Comparison of ENCODE assay signal across 35 cellular contexts in the genomic region with DNA sequence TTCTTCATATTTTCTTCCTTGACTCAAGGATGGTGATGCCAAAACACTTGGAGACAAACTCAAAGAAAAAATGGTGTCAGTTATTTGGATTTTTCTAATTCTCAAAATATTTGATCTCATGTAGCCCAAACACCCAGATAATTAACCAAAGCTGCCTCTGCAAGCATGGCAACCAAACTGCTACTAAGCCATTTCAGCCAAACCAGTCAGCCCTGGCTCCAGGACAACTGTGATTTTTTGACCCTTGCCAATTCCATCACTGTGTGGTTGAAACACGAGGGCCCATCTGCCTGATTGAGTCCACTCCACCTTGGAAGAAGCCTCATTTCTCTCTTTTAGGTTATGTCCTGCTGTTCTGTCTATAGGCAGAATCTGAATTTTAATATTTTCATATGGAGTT.
"Had no signal": no experiment of that assay in that cellular context is flagged by ENCODE, and none has a peak within 500 bp of the region (broad histone marks: within the 10 kb centered on the region; RNA-seq: fewer than 3 reads in every experiment).

No MANE protein-coding gene starts in this region.

- DNase-seq: Karpas-422, Kasumi-1, MG63, MM.1S, MV-4-11, NCI-H1048, NCI-H1092, NCI-H1092 treated with DMSO at 0.1 percent for 48 hours, NCI-H1105, NCI-H1105 treated with DMSO at 0.1 percent for 48 hours, NCI-H1417, NCI-H1417 treated with DMSO at 0.1 percent for 48 hours, NCI-H1436, NCI-H146, NCI-H1694, NCI-H1694 treated with DMSO at 0.1 percent for 48 hours, NCI-H187, NCI-H187 treated with DMSO at 0.1 percent for 48 hours, NCI-H1930, NCI-H2029, NCI-H2029 treated with DMSO at 0.1 percent for 48 hours, NCI-H2081, NCI-H2081 treated with DMSO at 0.1 percent for 48 hours, NCI-H2107, NCI-H2171, NCI-H2171 treated with DMSO at 0.1 percent for 48 hours, NCI-H2227 treated with DMSO at 0.1 percent for 48 hours, NCI-H226, NCI-H345, NCI-H446, NCI-H446 treated with DMSO at 0.1 percent for 48 hours, NCI-H510A, NCI-H510A treated with DMSO at 0.1 percent for 48 hours, NCI-H524, NCI-H524 treated with DMSO at 0.1 percent for 48 hours had no signal

- H3K27me3 ChIP-seq: MG63 had no signal

- H3K4me3 ChIP-seq: MG63 had no signal

- H3K36me3 ChIP-seq: MG63 had no signal
